8 cellular contexts compared by ENCODE assay signal in the genomic region with DNA sequence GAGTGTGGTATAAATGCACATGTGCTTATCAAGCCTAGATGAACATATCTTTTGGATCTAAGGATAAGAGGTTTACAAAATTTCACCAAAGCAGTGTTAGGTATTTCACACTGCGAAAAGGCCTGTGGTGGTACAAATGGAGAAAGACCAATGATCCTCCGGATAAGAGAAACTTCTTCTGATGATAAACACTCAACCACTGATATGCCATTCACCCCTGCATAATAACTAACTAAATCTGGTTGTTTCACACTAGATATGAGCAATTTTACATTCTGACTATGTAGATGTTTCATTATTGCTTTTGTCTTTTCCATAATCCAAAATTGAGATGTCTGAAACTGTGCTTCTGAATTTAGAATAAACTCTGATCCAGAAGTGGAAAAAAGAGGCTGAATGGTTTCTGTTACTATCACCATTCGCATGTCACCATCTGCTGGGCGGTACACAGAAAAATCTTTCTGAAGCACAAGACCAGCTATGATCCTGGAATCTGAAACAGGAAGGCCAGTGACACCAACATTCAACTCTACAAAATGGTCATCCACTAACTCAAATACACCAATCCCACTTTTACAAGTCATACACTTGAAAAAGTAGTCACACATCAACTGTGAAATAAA. TPM values are rescaled to one million over a fixed set of nuclear protein-coding genes. Genes with fewer than 3 reads are reported as not detected.
DNase-seq lines count a peak whose midpoint lies in the region; ATAC-seq, FAIRE-seq and TF ChIP-seq lines count a peak whose summit lies in the region.

No MANE protein-coding gene starts in this region.

- no peaks in the 10 kb centered on the region for H3K36me3 ChIP-seq in CD4-positive, CD25-positive, alpha-beta regulatory T cell (ENCODE audit: control insufficient read depth, insufficient read depth, low read length)
- no peaks in the 10 kb centered on the region for H3K36me3 ChIP-seq in endothelial cell of umbilical vein (ENCODE audit: control insufficient read depth in 2 of 2, extremely low read depth in 1 of 2, insufficient read depth in 2 of 2, low read length in 2 of 2)
- no peaks in the 10 kb centered on the region for H3K36me3 ChIP-seq in naive thymus-derived CD4-positive, alpha-beta T cell (ENCODE audit: control insufficient read depth in 2 of 3, insufficient read depth in 3 of 3, low read length in 3 of 3)

- CTCF ChIA-PET in endothelial cell of umbilical vein (lab: Charles Lee), result interaction anchor here (0.6 to 3.5 kb wide), 42 partner anchors 9 to 840 kb away, joined by 3 to 37 read pairs (median 5); a partner anchor contains a TSS
- CTCF ChIA-PET in naive thymus-derived CD4-positive, alpha-beta T cell (lab: Charles Lee), result interaction anchor here (0.7 kb wide), 1 partner anchor 315 kb away, joined by 3 read pairs; a partner anchor contains a TSS

- H3K9me3 Mint-ChIP-seq in CD4-positive, CD25-positive, alpha-beta regulatory T cell, result no peaks in the 10 kb centered on the region
- H3K9me3 Mint-ChIP-seq in naive thymus-derived CD4-positive, alpha-beta T cell, result peaks cover 0 to 2% (median 0%) of the 10 kb centered on the region in 11 donors

- POLR2A ChIA-PET in endothelial cell of umbilical vein (lab: Charles Lee), result interaction anchor here (0.6 to 1.0 kb wide), 2 partner anchors 277 to 316 kb away, joined by 3 read pairs; a partner anchor contains a TSS
- POLR2A ChIA-PET in naive thymus-derived CD4-positive, alpha-beta T cell (lab: Charles Lee), result interaction anchor here (0.6 to 1.6 kb wide), 3 partner anchors 62 to 836 kb away, joined by 4 to 5 read pairs (median 4); a partner anchor contains a TSS

- intact Hi-C loops in endothelial cell of umbilical vein (cut with micrococcal nuclease), result loop anchor here (1.0 to 5.0 kb wide), 5 partner anchors 263 to 1015 kb away; a partner anchor contains a TSS
- intact Hi-C loops in naive thymus-derived CD4-positive, alpha-beta T cell (cut with micrococcal nuclease), result loop anchor here (5.0 to 10.0 kb wide), 6 partner anchors 110 to 1810 kb away; a partner anchor contains a TSS

- peak overlapping the region; percentile 96 to 99 (median 98) for H3K4me3 Mint-ChIP-seq in CD4-positive, CD25-positive, alpha-beta regulatory T cell
- peak overlapping the region in 9 of 10 donors; percentile 89 to 98 (median 95) for H3K4me3 Mint-ChIP-seq in naive thymus-derived CD4-positive, alpha-beta T cell

- peaks cover 12% of the 10 kb centered on the region for H3K79me2 ChIP-seq in endothelial cell of umbilical vein (ENCODE audit: control insufficient read depth, insufficient read depth, low read length)

- H2AFZ ChIP-seq in endothelial cell of umbilical vein (ENCODE audit: low read depth, low read length), result no peak overlapping the region

- H3K9ac ChIP-seq in endothelial cell of umbilical vein (replicated peaks; ENCODE audit: extremely low read depth, insufficient read depth, low read length), result peak overlapping the region; percentile 76

- peaks cover 17 to 38% (median 28%) of the 10 kb centered on the region in 4 donors for H3K4me1 Mint-ChIP-seq in CD4-positive, CD25-positive, alpha-beta regulatory T cell
- peaks cover 15 to 48% (median 30%) of the 10 kb centered on the region in 7 donors for H3K4me1 Mint-ChIP-seq in naive thymus-derived CD4-positive, alpha-beta T cell

- no peaks in the 10 kb centered on the region for H3K27me3 Mint-ChIP-seq in CD4-positive, CD25-positive, alpha-beta regulatory T cell
- no peaks in the 10 kb centered on the region for H3K27me3 Mint-ChIP-seq in naive thymus-derived CD4-positive, alpha-beta T cell

- dilution Hi-C loops in endothelial cell of umbilical vein (cut with MboI; ENCODE audit: extremely low pct_ligation_motif_present, low sequenced_read_pairs), result loop anchor here (25.0 kb wide), 1 partner anchor 260 kb away; a partner anchor contains a TSS

- peak overlapping the region; percentile 89 for H3K4me2 ChIP-seq in endothelial cell of umbilical vein (ENCODE audit: insufficient read depth, low read length)

- H3K4me1 ChIP-seq in CD4-positive, CD25-positive, alpha-beta regulatory T cell (ENCODE audit: control insufficient read depth, insufficient read depth, low read length, poor library complexity, severe bottlenecking), result peaks cover 19% of the 10 kb centered on the region
- peaks cover 19% of the 10 kb centered on the region for H3K4me1 ChIP-seq in endothelial cell of umbilical vein (ENCODE audit: control insufficient read depth, extremely low read depth, insufficient read depth, low read length)
- H3K4me1 ChIP-seq in naive thymus-derived CD4-positive, alpha-beta T cell (ENCODE audit: control insufficient read depth in 2 of 2, insufficient read depth in 2 of 2, low read length in 2 of 2), result peaks cover 16 to 20% of the 10 kb centered on the region in 2 donors

- H3K27me3 ChIP-seq in CD4-positive, CD25-positive, alpha-beta regulatory T cell (ENCODE audit: control insufficient read depth, insufficient read depth, low read length), result no peaks in the 10 kb centered on the region
- no peaks in the 10 kb centered on the region for H3K27me3 ChIP-seq in endothelial cell of umbilical vein (ENCODE audit: control insufficient read depth in 2 of 2, insufficient read depth in 2 of 2, low read length in 2 of 2)
- H3K27me3 ChIP-seq in naive thymus-derived CD4-positive, alpha-beta T cell (ENCODE audit: control insufficient read depth in 2 of 2, insufficient read depth in 2 of 2, low read length in 2 of 2), result no peaks in the 10 kb centered on the region

- BruUV-seq in endothelial cell of umbilical vein (replicated peaks; lab: Mats Ljungman, UMichigan), result no TSS peak

- H3K9me3 ChIP-seq in CD4-positive, CD25-positive, alpha-beta regulatory T cell (ENCODE audit: control insufficient read depth in 2 of 2, low read length in 2 of 2), result no peaks in the 10 kb centered on the region
- H3K9me3 ChIP-seq in endothelial cell of umbilical vein (replicated peaks; ENCODE audit: control insufficient read depth, insufficient read depth, low read length), result no peaks in the 10 kb centered on the region
- H3K9me3 ChIP-seq in naive thymus-derived CD4-positive, alpha-beta T cell (ENCODE audit: control insufficient read depth in 2 of 3, low read length in 3 of 3), result no peaks in the 10 kb centered on the region

- FAIRE-seq in endothelial cell of umbilical vein (lab: Jason Lieb, UNC), result peak; percentile 78

- peak overlapping the region in 2 of 3 donors; percentile 92 to 94 for H3K27ac Mint-ChIP-seq in CD4-positive, CD25-positive, alpha-beta regulatory T cell
- H3K27ac Mint-ChIP-seq in naive thymus-derived CD4-positive, alpha-beta T cell, result peak overlapping the region in 5 of 9 donors; percentile 72 to 94 (median 92)

- H3K36me3 Mint-ChIP-seq in CD4-positive, CD25-positive, alpha-beta regulatory T cell, result peaks cover 3% of the 10 kb centered on the region
- peaks cover 0 to 5% (median under 1%) of the 10 kb centered on the region in 5 donors for H3K36me3 Mint-ChIP-seq in naive thymus-derived CD4-positive, alpha-beta T cell

- no peak for TF ChIP-seq POLR2A in endothelial cell of umbilical vein (IDR thresholded peaks at IDR 0.05; ENCODE audit: low read depth, low read length)

- no peaks in the 10 kb centered on the region for H4K20me1 ChIP-seq in endothelial cell of umbilical vein (replicated peaks; ENCODE audit: control insufficient read depth, extremely low read depth, insufficient read depth, low read length)

- no peaks in the 10 kb centered on the region for H3K9me1 ChIP-seq in endothelial cell of umbilical vein (replicated peaks; ENCODE audit: control insufficient read depth, extremely low read depth, insufficient read depth, low read length)

- H3K4me3 ChIP-seq in CD4-positive, CD25-positive, alpha-beta regulatory T cell (ENCODE audit: low read depth, low read length), result peak overlapping the region; percentile 91
- H3K4me3 ChIP-seq in endothelial cell of umbilical vein (replicated peaks in 1 of 3; ENCODE audit: insufficient read depth in 1 of 3, low read depth in 1 of 3, low read length in 3 of 3), result peak overlapping the region in 1 of 3 experiments; percentile 86
- H3K4me3 ChIP-seq in naive thymus-derived CD4-positive, alpha-beta T cell (ENCODE audit: low read length), result no peak overlapping the region

- DNase-seq in CD4-positive, CD25-positive, alpha-beta regulatory T cell, result peak in 1 of 3 donors; percentile 23
- DNase-seq in Kasumi-1 (lab: John Stamatoyannopoulos, UW), result peak; percentile 68 to 74
- DNase-seq in SW480 (ENCODE audit: low spot score), result peak; percentile 64
- peak; percentile 72 for DNase-seq in endothelial cell of umbilical vein (ENCODE audit: low read depth, low spot score)
- no peak for DNase-seq in naive thymus-derived CD4-positive, alpha-beta T cell
- DNase-seq in iPS-NIHi11 (ENCODE audit: low spot score), result no peak
- no peak for DNase-seq in NCI-H1436 (lab: John Stamatoyannopoulos, UW)

- ATAC-seq in CD4-positive, CD25-positive, alpha-beta regulatory T cell (ENCODE audit: low read depth in 2 of 2), result no peak
- ATAC-seq in GM18520 (IDR thresholded peaks at IDR 0.05; ENCODE audit: unreplicated experiment), result peak; percentile 27
- no peak for ATAC-seq in naive thymus-derived CD4-positive, alpha-beta T cell

- H3K27ac ChIP-seq in CD4-positive, CD25-positive, alpha-beta regulatory T cell (ENCODE audit: insufficient read depth, low read length, poor library complexity, severe bottlenecking), result no peak overlapping the region
- peak overlapping the region; percentile 44 for H3K27ac ChIP-seq in endothelial cell of umbilical vein (ENCODE audit: insufficient read depth, low read depth, low read length)
- no peak overlapping the region for H3K27ac ChIP-seq in naive thymus-derived CD4-positive, alpha-beta T cell (ENCODE audit: low read depth, low read length)

- TF ChIP-seq CTCF in endothelial cell of umbilical vein (IDR thresholded peaks at IDR 0.05; ENCODE audit: extremely low read depth in 1 of 2, insufficient read depth in 1 of 2, low read depth in 1 of 2, low read length in 2 of 2), result peak; percentile 26 to 42

TF ChIP-seq in endothelial cell of umbilical vein, 7 proteins besides CTCF, POLR2A, EP300 and RAD21 (continues in another document):
- TF ChIP-seq POLR2AphosphoS5 (IDR thresholded peaks at IDR 0.05; ENCODE audit: insufficient read depth, low read depth, low read length) (no peak), EZH2 (IDR thresholded peaks at IDR 0.05; ENCODE audit: borderline replicate concordance, low read depth, low read length, severe bottlenecking) (no peak)

RNA-seq across cellular contexts. Expression of a gene that starts 1.3 kb away (rescaled TPM):
- 3.5 TPM for total RNA-seq in CD4-positive, CD25-positive, alpha-beta regulatory T cell
- 1 to 10 TPM; 1.0 to 4.3 (median 2.5) TPM for polyA plus RNA-seq in CD4-positive, CD25-positive, alpha-beta regulatory T cell
- total RNA-seq in endothelial cell of umbilical vein, result 7.5 and 7.8 TPM in 2 replicates
- polyA plus RNA-seq in endothelial cell of umbilical vein, result 2.8 and 3.4 TPM in 2 replicates
- 4.0 and 4.3 TPM in 2 replicates for polyA plus RNA-seq in endothelial cell of umbilical vein (2011; cell fraction: cytosol; rRNA removed)
- 3.1 and 4.5 TPM in 2 replicates for polyA plus RNA-seq in endothelial cell of umbilical vein (2011; cell fraction: nucleus; rRNA removed)
- 8.2 and 8.6 TPM in 2 replicates for polyA plus RNA-seq in endothelial cell of umbilical vein (2012)
- polyA minus RNA-seq in endothelial cell of umbilical vein, result 4.5 and 5.2 TPM in 2 replicates
- polyA minus RNA-seq in endothelial cell of umbilical vein (2011; cell fraction: cytosol; rRNA and poly(A)+ RNA removed), result 4.6 TPM
- 4.2 and 5.4 TPM in 2 replicates for polyA minus RNA-seq in endothelial cell of umbilical vein (2011; cell fraction: nucleus; rRNA and poly(A)+ RNA removed)
- 10 to 100 TPM in 2 of 5 experiments, 1 to 10 TPM in 3; 2.5 to 11.5 (median 5.2) TPM for total RNA-seq in naive thymus-derived CD4-positive, alpha-beta T cell
- polyA plus RNA-seq in naive thymus-derived CD4-positive, alpha-beta T cell, result 1 to 10 TPM; 1.7 to 2.3 TPM

Comparison
In these comparisons a context has a peak if more than half of its experiments do, and no peak if none do; other contexts are left out.
1. DNase-seq: peak in Kasumi-1 (2 of 2), SW480 (single experiment) and endothelial cell of umbilical vein (single experiment); none in naive thymus-derived CD4-positive, alpha-beta T cell (0 of 9), iPS-NIHi11 (single experiment) and NCI-H1436 (single experiment).